ENCODE assay signal across 1 cellular context in genomic region chr7:68321076-68321639, GRCh38.
TF ChIP-seq lines count a peak whose summit lies in the region.

No MANE protein-coding gene starts in this region.

TF ChIP-seq in H1, 55 proteins besides CTCF, POLR2A, EP300 and RAD21 (continued from another document):
- TF ChIP-seq CHD7 (IDR thresholded peaks at IDR 0.05; ENCODE audit: insufficient replicate concordance, low read length) (no peak), GABPA (IDR thresholded peaks at IDR 0.05; ENCODE audit: borderline replicate concordance, insufficient read depth, low read length) (no peak), BCL11A (IDR thresholded peaks at IDR 0.05; ENCODE audit: low read depth in 2 of 2, low read length in 2 of 2) (no peak), TAF1 (IDR thresholded peaks at IDR 0.05; ENCODE audit: low read depth, low read length) (no peak), BRCA1 (IDR thresholded peaks at IDR 0.05; ENCODE audit: low read depth, low read length) (no peak), FOSL1 (IDR thresholded peaks at IDR 0.05; ENCODE audit: insufficient read depth, low read depth, low read length) (no peak)
TF ChIP-seq in H1: peak in this region for 0.
